ENCODE assay signal across 9 cellular contexts in the genomic region with DNA sequence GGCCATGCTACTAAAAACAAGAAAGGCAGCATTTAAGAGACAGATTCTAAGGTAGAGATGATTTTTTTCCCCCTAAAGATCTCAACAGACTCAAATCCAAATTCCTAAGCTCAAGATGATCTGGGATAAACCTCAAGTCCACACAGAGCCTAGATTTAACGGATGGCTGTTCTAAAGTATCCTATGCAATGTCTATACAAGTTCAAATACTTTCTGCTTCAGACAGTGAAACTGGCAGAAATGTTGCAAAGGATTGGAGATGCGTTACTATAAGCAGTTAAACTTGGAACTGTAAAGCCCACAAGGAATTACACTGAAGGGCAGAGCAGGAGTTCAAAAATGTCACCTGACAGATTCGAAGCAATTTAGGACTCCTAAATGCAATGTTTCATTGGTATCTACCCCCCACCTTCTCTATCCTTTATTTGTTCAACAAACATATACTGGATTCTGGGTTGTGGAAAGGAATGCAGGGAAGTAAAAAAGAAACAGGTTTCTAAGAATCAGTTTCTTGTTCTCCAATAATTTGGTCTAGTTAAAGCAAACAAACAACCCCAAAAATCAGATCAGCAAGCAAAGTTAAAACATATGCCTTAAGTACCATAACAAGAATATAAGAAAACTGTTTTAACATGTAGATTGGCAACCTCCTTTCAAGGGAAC. TPM values are rescaled to one million over a fixed set of nuclear protein-coding genes. Genes with fewer than 3 reads are reported as not detected.
DNase-seq lines count a peak whose midpoint lies in the region; TF ChIP-seq lines count a peak whose summit lies in the region.
"Had no signal": no experiment of that assay in that cellular context is flagged by ENCODE, and none has a peak within 500 bp of the region (broad histone marks: within the 10 kb centered on the region; RNA-seq: fewer than 3 reads in every experiment).

No MANE protein-coding gene starts in this region.

- no peaks in the 10 kb centered on the region for H3K9me3 ChIP-seq in subcutaneous abdominal adipose tissue (ENCODE audit: control insufficient read depth in 5 of 5, low read length in 5 of 5)
- H3K9me3 ChIP-seq: neutrophil had no signal

- H3K36me3 Mint-ChIP-seq in T-helper 2 cell treated with Interferon-gamma antibody and Interleukin-4, amounts not matched to agents 5 μg/mL and 100 μg/mL, for 36 hours (ENCODE audit: low read depth): peaks cover 2% of the 10 kb centered on the region
- peaks cover 16% of the 10 kb centered on the region for H3K36me3 Mint-ChIP-seq in brain

- peak overlapping the region; percentile 33 to 88 (median 86) for H3K9ac ChIP-seq in subcutaneous abdominal adipose tissue (ENCODE audit: low read length in 5 of 5)

- H3K4me3 Mint-ChIP-seq in T-helper 2 cell treated with Interferon-gamma antibody and Interleukin-4, amounts not matched to agents 5 μg/mL and 100 μg/mL, for 36 hours: peak overlapping the region; percentile 73
- peak overlapping the region; percentile 88 to 96 (median 95) for H3K4me3 Mint-ChIP-seq in brain

- H3K27me3 Mint-ChIP-seq in T-helper 2 cell treated with Interferon-gamma antibody and Interleukin-4, amounts not matched to agents 5 μg/mL and 100 μg/mL, for 36 hours (ENCODE audit: low read depth): peaks cover 7% of the 10 kb centered on the region
- peaks cover 18% of the 10 kb centered on the region for H3K27me3 Mint-ChIP-seq in brain

- H3K36me3 ChIP-seq in kidney epithelial cell (ENCODE audit: control insufficient read depth, insufficient read depth, low read length): no peaks in the 10 kb centered on the region
- H3K36me3 ChIP-seq in subcutaneous abdominal adipose tissue (ENCODE audit: control insufficient read depth in 5 of 5, insufficient read depth in 5 of 5, low read length in 5 of 5): peaks cover 0 to 3% (median 0%) of the 10 kb centered on the region in 5 donors
- H3K36me3 ChIP-seq: neutrophil had no signal

- H3K27ac Mint-ChIP-seq in T-helper 2 cell treated with Interferon-gamma antibody and Interleukin-4, amounts not matched to agents 5 μg/mL and 100 μg/mL, for 36 hours: no peak overlapping the region
- peak overlapping the region; percentile 95 to 98 (median 97) for H3K27ac Mint-ChIP-seq in brain

- peaks cover 2 to 30% (median 24%) of the 10 kb centered on the region in 5 donors for H3K4me1 ChIP-seq in subcutaneous abdominal adipose tissue (ENCODE audit: control insufficient read depth in 5 of 5, insufficient read depth in 5 of 5, low read length in 5 of 5)

- H3K4me1 Mint-ChIP-seq in T-helper 2 cell treated with Interferon-gamma antibody and Interleukin-4, amounts not matched to agents 5 μg/mL and 100 μg/mL, for 36 hours (ENCODE audit: low read depth): peaks cover 31% of the 10 kb centered on the region
- H3K4me1 Mint-ChIP-seq in brain: peaks cover 56% of the 10 kb centered on the region

- H3K4me3 ChIP-seq in kidney epithelial cell (ENCODE audit: low read depth, low read length): peak overlapping the region; percentile 84
- H3K4me3 ChIP-seq in subcutaneous abdominal adipose tissue (ENCODE audit: low read depth in 1 of 5, low read length in 5 of 5): peak overlapping the region; percentile 85 to 98 (median 93)

- H3K27me3 ChIP-seq in kidney epithelial cell (ENCODE audit: control insufficient read depth, insufficient read depth, low read length) (no peaks in the 10 kb centered on the region), subcutaneous abdominal adipose tissue (ENCODE audit: control insufficient read depth in 5 of 5, insufficient read depth in 4 of 5, low read length in 5 of 5) (no peaks in the 10 kb centered on the region)

- DNase-seq in T-helper 2 cell treated with Interferon-gamma antibody and Interleukin-4, amounts not matched to agents 5 μg/mL and 100 μg/mL, for 36 hours (ENCODE audit: low spot score): no peak
- DNase-seq in T-helper 2 cell: no peak
- no peak for DNase-seq in kidney epithelial cell (ENCODE audit: low read depth)
- no peak for DNase-seq in stimulated activated CD4-positive, alpha-beta T cell treated with anti-CD3 and anti-CD28 coated beads, Interleukin-12 subunit alpha, Interleukin-12 subunit beta, amount 100 ng/mL, for 4 hours
- DNase-seq in posterior cingulate gyrus: no peak
- DNase-seq in HuH-7.5 (ENCODE audit: low spot score): no peak

- H3K27ac ChIP-seq in subcutaneous abdominal adipose tissue (ENCODE audit: low read depth, low read length): peak overlapping the region; percentile 74
- H3K27ac ChIP-seq: neutrophil had no signal

- H3K9me3 Mint-ChIP-seq in T-helper 2 cell treated with Interferon-gamma antibody and Interleukin-4, amounts not matched to agents 5 μg/mL and 100 μg/mL, for 36 hours: no peaks in the 10 kb centered on the region
- H3K9me3 Mint-ChIP-seq in brain: peaks cover 0 to 3% (median 0%) of the 10 kb centered on the region in 5 experiments

- intact Hi-C loops in posterior cingulate gyrus (cut with DNase I): loop anchor here (5.0 kb wide), 1 partner anchor 66 kb away; a partner anchor contains a TSS

- no peak for TF ChIP-seq CTCF in brain (conservative IDR thresholded peaks at IDR 0.05)
- TF ChIP-seq CTCF in kidney epithelial cell (IDR thresholded peaks at IDR 0.05; ENCODE audit: insufficient read depth, low read length, poor library complexity, severe bottlenecking): no peak

RNA-seq across cellular contexts. Expression of a gene that starts 1.6 kb away (rescaled TPM):
- 10.5 TPM for polyA plus RNA-seq in brain (ENCODE audit: insufficient read depth, low read depth, low replicate concordance)
- 11.8 and 12.6 TPM in 2 replicates for total RNA-seq in kidney epithelial cell
